In the genomic region with DNA sequence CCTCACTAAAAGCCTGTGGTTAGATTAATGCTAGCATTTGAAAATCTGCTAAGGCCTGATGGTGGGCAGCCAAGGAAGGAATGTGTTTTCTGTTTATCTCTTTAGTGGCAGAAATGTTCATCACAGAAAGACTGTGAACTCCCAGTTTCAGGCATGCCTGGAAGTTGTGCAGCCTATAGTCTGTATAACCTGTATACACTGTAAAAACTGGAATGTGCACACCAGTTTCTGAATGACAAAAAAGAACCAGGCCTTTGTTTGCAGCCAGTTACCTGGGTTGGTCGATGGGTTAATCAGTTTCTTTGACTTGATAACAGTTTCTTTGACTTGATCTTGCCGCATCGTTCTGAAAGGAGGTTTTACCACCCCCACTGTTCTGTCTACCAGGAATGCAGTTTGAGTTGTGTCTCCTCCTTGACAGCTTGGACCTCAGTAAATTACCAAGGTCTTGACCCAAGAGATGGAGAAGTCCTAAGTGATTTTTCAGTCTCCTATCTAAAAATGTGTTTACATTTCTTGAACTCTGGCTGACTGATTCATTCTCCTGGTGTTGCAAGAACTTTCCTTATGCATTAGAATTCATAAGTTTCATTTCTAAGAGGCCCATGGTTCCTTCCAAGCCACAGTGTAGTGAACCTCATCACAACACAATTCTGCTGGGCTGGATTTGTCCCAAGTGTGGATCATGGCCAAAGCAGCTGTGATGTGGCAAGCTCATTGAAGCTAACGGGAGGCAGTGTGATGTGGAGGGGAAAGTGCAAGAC, we compare ENCODE assay signal across 9 cellular contexts.
DNase-seq lines count a peak whose midpoint lies in the region; ATAC-seq and TF ChIP-seq lines count a peak whose summit lies in the region.
"Had no signal": no experiment of that assay in that cellular context is flagged by ENCODE, and none has a peak within 500 bp of the region (broad histone marks: within the 10 kb centered on the region; RNA-seq: fewer than 3 reads in every experiment).

No MANE protein-coding gene starts in this region.

- intact Hi-C loops in ascending aorta (cut with DNase I) (no loop called here), sciatic nerve (cut with DNase I) (no loop called here), OCI-LY7 (cut with micrococcal nuclease; ENCODE audit: unreplicated experiment) (no loop called here)

- no peaks in the 10 kb centered on the region for H3K9me2 ChIP-seq in OCI-LY7 (ENCODE audit: insufficient read depth, low read length)

- no TSS peak for BruUV-seq in OCI-LY7 (replicated peaks; lab: Mats Ljungman, UMichigan)

- H3K79me2 ChIP-seq in OCI-LY7 (ENCODE audit: insufficient read depth, low read depth, low read length): no peaks in the 10 kb centered on the region

- TF ChIP-seq CTCF in ascending aorta (IDR thresholded peaks at IDR 0.05): no peak
- no peak for TF ChIP-seq CTCF in right atrium auricular region (IDR thresholded peaks at IDR 0.05)
- no peak for TF ChIP-seq CTCF in OCI-LY7 (conservative IDR thresholded peaks at IDR 0.05; ENCODE audit: low read length)

- H3K4me3 ChIP-seq in ascending aorta (no peak overlapping the region), right atrium auricular region (no peak overlapping the region), OCI-LY7 (ENCODE audit: low read depth, low read length, poor library complexity, severe bottlenecking) (no peak overlapping the region)

- H3K36me3 ChIP-seq in ascending aorta (no peaks in the 10 kb centered on the region), right atrium auricular region (no peaks in the 10 kb centered on the region), OCI-LY7 (ENCODE audit: insufficient read depth, low read length) (no peaks in the 10 kb centered on the region)

- DNase-seq in Daoy (ENCODE audit: low read depth) (peak; percentile 75), ascending aorta (ENCODE audit: low spot score in 2 of 2) (peak; percentile 14 to 87), right atrium auricular region (ENCODE audit: low spot score) (peak; percentile 86), sciatic nerve (ENCODE audit: low spot score) (peak; percentile 91), SK-N-DZ (ENCODE audit: low spot score) (no peak), OCI-LY7 (ENCODE audit: low spot score) (no peak), NOMO-1 treated with dmso at 0.1 percent for 144 hours (lab: John Stamatoyannopoulos, UW; ENCODE audit: unreplicated experiment) (no peak)
- DNase-seq in activated naive CD4-positive, alpha-beta T cell treated with anti-CD3 and anti-CD28 coated beads, Interleukin-2, amount 50 U/mL, for 16 hours: no peak
- DNase-seq: DMS79 had no signal

- H3K27me3 ChIP-seq in ascending aorta (no peaks in the 10 kb centered on the region), right atrium auricular region (no peaks in the 10 kb centered on the region)

- H3K4me1 ChIP-seq in ascending aorta: peaks cover 0 to 5% of the 10 kb centered on the region in 2 donors
- H3K4me1 ChIP-seq in right atrium auricular region: peaks cover 0 to 4% of the 10 kb centered on the region in 2 donors
- no peaks in the 10 kb centered on the region for H3K4me1 ChIP-seq in OCI-LY7 (ENCODE audit: insufficient read depth, low read length, poor library complexity, severe bottlenecking)

- POLR2A ChIA-PET in OCI-LY7 (lab: Charles Lee): interaction anchor here (0.5 kb wide), 1 partner anchor 1019 kb away, joined by 3 read pairs; no protein-coding TSS in a partner anchor

- peak; percentile 98 for ATAC-seq in sciatic nerve

- no peak overlapping the region for H3K27ac ChIP-seq in ascending aorta
- H3K27ac ChIP-seq in right atrium auricular region: no peak overlapping the region
- no peak overlapping the region for H3K27ac ChIP-seq in OCI-LY7 (ENCODE audit: low read depth, low read length, poor library complexity, severe bottlenecking)

- no peaks in the 10 kb centered on the region for H3K9me3 ChIP-seq in ascending aorta
- H3K9me3 ChIP-seq in right atrium auricular region: no peaks in the 10 kb centered on the region
- no peaks in the 10 kb centered on the region for H3K9me3 ChIP-seq in OCI-LY7 (ENCODE audit: low read length)

- CTCF ChIA-PET in OCI-LY7 (lab: Charles Lee; ENCODE audit: unreplicated experiment): no interaction called here

- H4K20me1 ChIP-seq in OCI-LY7 (ENCODE audit: insufficient read depth, low read length): no peaks in the 10 kb centered on the region

- no peak overlapping the region for H2AFZ ChIP-seq in OCI-LY7 (ENCODE audit: low read length)

- no peak overlapping the region for H3K4me2 ChIP-seq in OCI-LY7 (ENCODE audit: low read length)

Comparison
In these comparisons a context has a peak if more than half of its experiments do, and no peak if none do; other contexts are left out.
1. DNase-seq: peak in Daoy (single experiment), ascending aorta (2 of 2), right atrium auricular region (single experiment) and sciatic nerve (single experiment); none in SK-N-DZ (single experiment), OCI-LY7 (single experiment), NOMO-1 treated with dmso at 0.1 percent for 144 hours (single experiment) and activated naive CD4-positive, alpha-beta T cell treated with anti-CD3 and anti-CD28 coated beads, Interleukin-2, amount 50 U/mL, for 16 hours (single experiment).